In genomic region chr1:17403081-17403480, GRCh38 we compare ENCODE assay signal across 18 cellular contexts. TPM values are rescaled to one million over a fixed set of nuclear protein-coding genes. Genes with fewer than 3 reads are reported as not detected.
DNase-seq lines count a peak whose midpoint lies in the region; TF ChIP-seq lines count a peak whose summit lies in the region.
"Had no signal": no experiment of that assay in that cellular context is flagged by ENCODE, and none has a peak within 500 bp of the region (broad histone marks: within the 10 kb centered on the region; RNA-seq: fewer than 3 reads in every experiment).

No MANE protein-coding gene starts in this region.

- H3K4me1 ChIP-seq in HEK293 (ENCODE audit: control insufficient read depth, insufficient read depth, low read length): no peaks in the 10 kb centered on the region
- H3K4me1 ChIP-seq: A549, HAP-1 had no signal

- peak; percentile 15 for DNase-seq in EL
- DNase-seq in RPMI7951 (ENCODE audit: low read depth): peak; percentile 84
- DNase-seq in epithelial cell of esophagus (ENCODE audit: low read depth): peak; percentile 89
- no peak for DNase-seq in NCI-H1417 treated with DMSO at 0.1 percent for 48 hours (lab: John Stamatoyannopoulos, UW)
- DNase-seq in HuH-7 (ENCODE audit: low spot score): no peak
- DNase-seq in dorsolateral prefrontal cortex: no peak
- no peak for DNase-seq in NCI-H446 treated with DMSO at 0.1 percent for 48 hours (lab: John Stamatoyannopoulos, UW)
- DNase-seq: C1 segment of cervical spinal cord, KG1, MM.1S, NCI-H1105, NCI-H187, SHP77, T-helper 17 cell had no signal

- H3K4me3 ChIP-seq in HEK293 (ENCODE audit: low read depth, low read length): no peak overlapping the region
- no peak overlapping the region for H3K4me3 ChIP-seq in epithelial cell of esophagus (ENCODE audit: low read length)
- no peak overlapping the region for H3K4me3 ChIP-seq in dorsolateral prefrontal cortex
- H3K4me3 ChIP-seq: A549, HAP-1 had no signal

- POLR2A ChIA-PET in HEK293 (lab: Yijun Ruan, JAX): interaction anchor here (0.5 kb wide), 1 partner anchor 81 kb away, joined by 3 read pairs; no protein-coding TSS in a partner anchor

- intact Hi-C loops in dorsolateral prefrontal cortex (cut with DNase I): loop anchor here in 1 of 2 donors (10.0 kb wide), 1 partner anchor 348 kb away; the partner anchor contains the start of gene SDHB

- CTCF ChIA-PET in HEK293 (lab: Yijun Ruan, JAX): interaction anchor here (0.6 to 1.1 kb wide), 4 partner anchors 10 to 829 kb away, joined by 3 to 5 read pairs (median 4); no protein-coding TSS in a partner anchor

- no peaks in the 10 kb centered on the region for H3K27me3 ChIP-seq in dorsolateral prefrontal cortex

- H3K27ac ChIP-seq in HEK293 (ENCODE audit: extremely low read depth, low read depth, low read length) (no peak overlapping the region), dorsolateral prefrontal cortex (no peak overlapping the region)
- H3K27ac ChIP-seq: A549 had no signal

- H3K36me3 ChIP-seq in HEK293 (ENCODE audit: control insufficient read depth in 2 of 2, insufficient read depth in 1 of 2, low read length in 2 of 2): peaks cover 0 to 24% of the 10 kb centered on the region in 2 experiments; a peak in 1 of 3 replicates

- no peak for TF ChIP-seq CTCF in HEK293 (tag by site-specific recombination; IDR thresholded peaks at IDR 0.05)
- no peak for TF ChIP-seq CTCF in epithelial cell of esophagus (IDR thresholded peaks at IDR 0.05; ENCODE audit: insufficient read depth, low read depth, low read length, missing control alignments)
- no peak for TF ChIP-seq CTCF in dorsolateral prefrontal cortex (IDR thresholded peaks at IDR 0.05 in 54 of 56, conservative IDR thresholded peaks at IDR 0.05 in 2 of 56; ENCODE audit: low read depth in 1 of 56, partially characterized antibody in 56 of 56)

- no peaks in the 10 kb centered on the region for H3K9me3 ChIP-seq in HEK293 (ENCODE audit: control insufficient read depth, insufficient read depth, low read depth, low read length)
- H3K9me3 ChIP-seq: A549, HAP-1 had no signal

TF ChIP-seq in HEK293, 187 proteins besides CTCF, POLR2A, EP300 and RAD21:
- TF ChIP-seq PRDM10 (tag by site-specific recombination; IDR thresholded peaks at IDR 0.05): no peak
- TF ChIP-seq GLIS1 (tag by site-specific recombination; IDR thresholded peaks at IDR 0.05): 0 out of 2 replicates have a peak, but pooled peaks have one; percentile 6

RNA-seq across cellular contexts. Expression of gene PADI6, which starts 31.1 kb away (rescaled TPM):
- not detected in 2 replicates for total RNA-seq in RPMI7951 (2014; rRNA removed; shearing (Covaris generic))
- total RNA-seq in dorsolateral prefrontal cortex: not detected
- total RNA-seq: Daoy had no signal

RNA-seq across cellular contexts. Expression of gene RCC2, which starts 36.4 kb away (rescaled TPM):
- total RNA-seq in RPMI7951 (2014; rRNA removed; shearing (Covaris generic)): 60.7 and 61.9 TPM in 2 replicates
- total RNA-seq in dorsolateral prefrontal cortex: 10 to 100 TPM; 22.3 to 50.7 (median 35.3) TPM

Comparison
In these comparisons a context has a peak if more than half of its experiments do, and no peak if none do; other contexts are left out.
1. DNase-seq: peak in EL (single experiment), RPMI7951 (single experiment) and epithelial cell of esophagus (single experiment); none in NCI-H1417 treated with DMSO at 0.1 percent for 48 hours (single experiment), HuH-7 (single experiment), dorsolateral prefrontal cortex (0 of 10) and NCI-H446 treated with DMSO at 0.1 percent for 48 hours (single experiment).